In the genomic region with DNA sequence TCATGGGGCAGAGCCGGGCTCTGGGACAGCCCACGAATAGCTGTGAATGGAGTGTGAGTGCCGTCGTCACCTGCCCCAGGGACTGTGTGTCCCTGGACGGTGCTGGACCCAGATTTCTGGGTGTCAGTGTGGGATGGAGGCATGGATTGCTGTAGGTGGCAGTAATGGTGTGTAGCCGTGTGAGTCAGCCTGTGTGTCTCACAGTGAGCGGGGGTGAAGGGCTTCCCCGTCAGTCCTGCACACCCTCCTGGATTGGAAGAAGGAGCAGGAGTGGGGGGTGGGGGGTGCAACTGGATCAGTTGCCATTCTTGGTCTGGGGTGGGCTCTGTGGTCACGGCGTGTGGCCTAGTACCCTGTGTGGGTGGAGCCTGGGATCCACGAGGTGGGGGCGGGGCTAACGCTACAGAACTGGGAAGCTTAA, we compare ENCODE assay signal across 13 cellular contexts. TPM values are rescaled to one million over a fixed set of nuclear protein-coding genes. Genes with fewer than 3 reads are reported as not detected.
DNase-seq lines count a peak whose midpoint lies in the region; ATAC-seq and TF ChIP-seq lines count a peak whose summit lies in the region.
"Had no signal": no experiment of that assay in that cellular context is flagged by ENCODE, and none has a peak within 500 bp of the region (broad histone marks: within the 10 kb centered on the region; RNA-seq: fewer than 3 reads in every experiment).

No MANE protein-coding gene starts in this region.

- H3K9me3 ChIP-seq in endodermal cell (ENCODE audit: control insufficient read depth, low read length), result no peaks in the 10 kb centered on the region
- H3K9me3 ChIP-seq: SJSA1, stomach had no signal

- no peak overlapping the region for H3K27ac Mint-ChIP-seq in endodermal cell
- H3K27ac Mint-ChIP-seq: CD8-positive, alpha-beta T cell had no signal

- peaks cover 2% of the 10 kb centered on the region for H3K4me1 ChIP-seq in endodermal cell (ENCODE audit: control insufficient read depth, insufficient read depth, low read length)

- H3K4me1 Mint-ChIP-seq in activated T-cell treated with anti-CD3 and anti-CD28 coated beads, Interleukin-2, amount 50 U/mL, for 4 hours (ENCODE audit: low read depth), result peaks cover 33% of the 10 kb centered on the region
- peaks cover 2% of the 10 kb centered on the region for H3K4me1 Mint-ChIP-seq in endodermal cell

- peak overlapping the region; percentile 11 for H3K27ac ChIP-seq in endodermal cell (ENCODE audit: low read depth, low read length)
- H3K27ac ChIP-seq: SJSA1, stomach had no signal

- no peak overlapping the region for H3K4me3 Mint-ChIP-seq in activated T-cell treated with anti-CD3 and anti-CD28 coated beads, Interleukin-2, amount 50 U/mL, for 4 hours
- no peak overlapping the region for H3K4me3 Mint-ChIP-seq in endodermal cell
- H3K4me3 Mint-ChIP-seq: CD8-positive, alpha-beta T cell had no signal

- H3K27me3 ChIP-seq in endodermal cell (ENCODE audit: control insufficient read depth, insufficient read depth, low read length, poor library complexity, severe bottlenecking), result peaks cover 32% of the 10 kb centered on the region

- TF ChIP-seq CTCF in endodermal cell (conservative IDR thresholded peaks at IDR 0.05), result no peak

- WGBS in endodermal cell (ENCODE audit: insufficient coverage in 1 of 2, insufficient read length in 1 of 2), 2 experiments, result 40 to 61% methylated on average over 9 to 13 of the region's 13 CpGs

- ATAC-seq in activated T-cell treated with anti-CD3 and anti-CD28 coated beads, Interleukin-2, amount 50 U/mL, for 4 hours, result peak; percentile 23 to 31
- ATAC-seq in HG02981 (IDR thresholded peaks at IDR 0.05; ENCODE audit: unreplicated experiment), result no peak
- no peak for ATAC-seq in GM21526 (IDR thresholded peaks at IDR 0.05; ENCODE audit: low FRiP score, unreplicated experiment)
- ATAC-seq: CD8-positive, alpha-beta T cell; left colon had no signal

- no peak overlapping the region for H3K4me3 ChIP-seq in endodermal cell (ENCODE audit: low read length)
- peak overlapping the region; percentile 7 for H3K4me3 ChIP-seq in skeletal muscle cell (ENCODE audit: low read depth, low read length)
- H3K4me3 ChIP-seq: SJSA1, stomach had no signal

- no peak overlapping the region for H3K9ac ChIP-seq in endodermal cell (ENCODE audit: extremely low read depth, low read length, poor library complexity, severe bottlenecking)

- H3K36me3 Mint-ChIP-seq in activated T-cell treated with anti-CD3 and anti-CD28 coated beads, Interleukin-2, amount 50 U/mL, for 4 hours (ENCODE audit: insufficient read depth), result peaks cover 3% of the 10 kb centered on the region
- H3K36me3 Mint-ChIP-seq in endodermal cell (ENCODE audit: low read depth), result peaks cover 11% of the 10 kb centered on the region

- no peaks in the 10 kb centered on the region for H3K9me3 Mint-ChIP-seq in activated T-cell treated with anti-CD3 and anti-CD28 coated beads, Interleukin-2, amount 50 U/mL, for 4 hours
- H3K9me3 Mint-ChIP-seq in endodermal cell, result peaks cover 1% of the 10 kb centered on the region
- H3K9me3 Mint-ChIP-seq: CD8-positive, alpha-beta T cell had no signal

- H3K27me3 Mint-ChIP-seq in activated T-cell treated with anti-CD3 and anti-CD28 coated beads, Interleukin-2, amount 50 U/mL, for 4 hours (ENCODE audit: low read depth), result peaks cover 25% of the 10 kb centered on the region
- H3K27me3 Mint-ChIP-seq in endodermal cell (ENCODE audit: insufficient read depth), result peaks cover 52% of the 10 kb centered on the region

- H3K36me3 ChIP-seq in endodermal cell (ENCODE audit: control insufficient read depth, insufficient read depth, low read length), result peaks cover 7% of the 10 kb centered on the region

- DNase-seq in activated T-cell treated with anti-CD3 and anti-CD28 coated beads, Interleukin-2, amount 50 U/mL, for 4 hours, result no peak
- no peak for DNase-seq in activated T-cell treated with anti-CD3 and anti-CD28 coated beads, Interleukin-2, amount 50 U/mL, for 48 hours
- DNase-seq in NCI-H2227 treated with DMSO at 0.1 percent for 48 hours (lab: John Stamatoyannopoulos, UW), result peak; percentile 72
- DNase-seq in endodermal cell, result no peak
- no peak for DNase-seq in skeletal muscle cell (ENCODE audit: low read depth)
- no peak for DNase-seq in NCI-H524 treated with DMSO at 0.1 percent for 48 hours (lab: John Stamatoyannopoulos, UW)
- DNase-seq: activated T-cell treated with anti-CD3 and anti-CD28 coated beads, Interleukin-2, amount 50 U/mL, for 1 hour; CD8-positive, alpha-beta T cell; left colon; stomach had no signal

RNA-seq across cellular contexts. Expression of a gene that starts 6.5 kb away (rescaled TPM):
- 100 to 1,000 TPM; 210 to 251 (median 213) TPM for total RNA-seq in activated T-cell treated with anti-CD3 and anti-CD28 coated beads, Interleukin-2, amount 50 U/mL, for 4 hours
- 100 to 1,000 TPM; 104 to 133 TPM for total RNA-seq in endodermal cell
- 219 TPM for polyA plus RNA-seq in endodermal cell (2013, experiment 1 of 2)
- 194 TPM for polyA plus RNA-seq in endodermal cell (2013, experiment 2 of 2)

RNA-seq across cellular contexts. Expression of a gene that starts 18.0 kb away (rescaled TPM):
- total RNA-seq in activated T-cell treated with anti-CD3 and anti-CD28 coated beads, Interleukin-2, amount 50 U/mL, for 4 hours, result 10 to 100 TPM; 80.1 to 86.1 (median 84.8) TPM
- 100 to 1,000 TPM; 110 TPM for total RNA-seq in endodermal cell
- polyA plus RNA-seq in endodermal cell (2013, experiment 1 of 2), result 90.9 TPM
- 81.4 TPM for polyA plus RNA-seq in endodermal cell (2013, experiment 2 of 2)

Comparison
In these comparisons a context has a peak if more than half of its experiments do, and no peak if none do; other contexts are left out.
1. ATAC-seq: peak in activated T-cell treated with anti-CD3 and anti-CD28 coated beads, Interleukin-2, amount 50 U/mL, for 4 hours (2 of 2); none in HG02981 (single experiment) and GM21526 (single experiment).